ENCODE assay signal across 36 cellular contexts in the genomic region with DNA sequence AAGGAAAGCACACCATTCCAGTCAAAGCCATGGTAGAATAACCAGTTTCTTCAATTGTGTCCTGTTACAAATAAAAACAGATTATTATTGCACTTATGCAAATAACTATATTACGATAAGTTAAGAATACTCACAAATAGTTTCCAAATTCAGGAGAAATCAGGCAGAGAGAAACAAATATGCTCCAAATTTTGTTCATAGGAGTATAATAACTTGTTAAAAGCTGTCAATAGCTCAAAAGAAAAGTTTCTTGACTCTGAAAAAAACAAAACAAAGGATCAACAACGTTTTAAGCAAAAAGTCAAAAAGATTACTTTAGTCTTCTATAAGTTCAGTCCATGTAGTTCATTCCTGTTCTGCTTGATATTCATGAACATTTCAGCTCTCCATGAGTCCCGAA.
"Had no signal": no experiment of that assay in that cellular context is flagged by ENCODE, and none has a peak within 500 bp of the region (broad histone marks: within the 10 kb centered on the region; RNA-seq: fewer than 3 reads in every experiment).

No MANE protein-coding gene starts in this region.

- H3K4me3 Mint-ChIP-seq: activated B cell treated with CpG ODN at 0.5 μM for 24 hours; activated CD4-positive, alpha-beta memory T cell treated with anti-CD3 and anti-CD28 coated beads for 36 hours; activated CD8-positive, alpha-beta memory T cell treated with anti-CD3 and anti-CD28 coated beads, Interleukin-2, amount 10 ng/mL, durations not matched to agents 7 days and 5 days; activated naive CD4-positive, alpha-beta T cell treated with anti-CD3 and anti-CD28 coated beads, Interleukin-2, amount 10 ng/mL, durations not matched to agents 7 days and 5 days; activated naive CD8-positive, alpha-beta T cell; activated naive CD8-positive, alpha-beta T cell treated with anti-CD3 and anti-CD28 coated beads, Interleukin-2, amount 50 U/mL, for 24 hours had no signal

- H3K9me3 ChIP-seq: Peyer's patch, SJSA1, SK-N-SH had no signal

- H3K27ac Mint-ChIP-seq: activated B cell treated with CpG ODN at 0.5 μM for 24 hours; activated CD4-positive, alpha-beta memory T cell treated with anti-CD3 and anti-CD28 coated beads for 36 hours; activated CD8-positive, alpha-beta memory T cell treated with anti-CD3 and anti-CD28 coated beads, Interleukin-2, amount 10 ng/mL, durations not matched to agents 7 days and 5 days had no signal

- H3K4me1 Mint-ChIP-seq: activated B cell treated with CpG ODN at 0.5 μM for 24 hours had no signal

- DNase-seq: activated B cell treated with CpG ODN at 0.5 μM for 24 hours; activated CD4-positive, alpha-beta memory T cell treated with anti-CD3 and anti-CD28 coated beads for 36 hours; activated CD4-positive, alpha-beta T cell treated with anti-CD3 and anti-CD28 coated beads for 4 hours; activated CD4-positive, alpha-beta T cell treated with anti-CD3 and anti-CD28 coated beads, Interleukin-2, amount 50 U/mL, for 1 hour; activated CD4-positive, CD25-positive, alpha-beta regulatory T cell treated with anti-CD3 and anti-CD28 coated beads, Interleukin-2, amount 50 U/mL, for 72 hours; activated CD8-positive, alpha-beta memory T cell treated with anti-CD3 and anti-CD28 coated beads for 24 hours; activated CD8-positive, alpha-beta memory T cell treated with anti-CD3 and anti-CD28 coated beads, Interleukin-2, amount 10 ng/mL, durations not matched to agents 7 days and 5 days; activated CD8-positive, alpha-beta memory T cell treated with anti-CD3 and anti-CD28 coated beads, Interleukin-2, amount 50 U/mL, for 48 hours; activated effector memory CD4-positive, alpha-beta T cell treated with Interleukin-2 at 50 U/mL for 16 hours; activated naive CD4-positive, alpha-beta T cell treated with anti-CD3 and anti-CD28 coated beads, Interleukin-2, amount 10 ng/mL, durations not matched to agents 7 days and 5 days; activated naive CD8-positive, alpha-beta T cell treated with anti-CD3 and anti-CD28 coated beads, Interleukin-2, amount 50 U/mL, for 24 hours; activated T-cell treated with anti-CD3 and anti-CD28 coated beads, Interleukin-2, amount 50 U/mL, for 48 hours; amniotic stem cell; aorta; brain microvascular endothelial cell; central memory CD4-positive, alpha-beta T cell; Karpas-422; NCI-H1048; NCI-H1436 treated with DMSO at 0.1 percent for 48 hours; NCI-H1694 treated with DMSO at 0.1 percent for 48 hours; NCI-H2029 treated with DMSO at 0.1 percent for 48 hours; NCI-H2171 treated with DMSO at 0.1 percent for 48 hours; NCI-H2227 treated with DMSO at 0.1 percent for 48 hours; NCI-H446 treated with DMSO at 0.1 percent for 48 hours; NCI-H524; NCI-H69; NCI-H82; PC-3; Peyer's patch; RPMI8226; SHP77 treated with DMSO at 0.1 percent for 48 hours; SK-N-SH; T-helper 2 cell; T-helper 9 cell had no signal

- ATAC-seq: activated CD8-positive, alpha-beta memory T cell treated with anti-CD3 and anti-CD28 coated beads, Interleukin-2, amount 10 ng/mL, durations not matched to agents 7 days and 5 days; activated naive CD8-positive, alpha-beta T cell treated with anti-CD3 and anti-CD28 coated beads, Interleukin-2, amount 50 U/mL, for 24 hours; PC-3 had no signal

- H3K27me3 Mint-ChIP-seq: activated B cell treated with CpG ODN at 0.5 μM for 24 hours; activated CD4-positive, alpha-beta memory T cell treated with anti-CD3 and anti-CD28 coated beads for 36 hours; activated CD8-positive, alpha-beta memory T cell treated with anti-CD3 and anti-CD28 coated beads, Interleukin-2, amount 10 ng/mL, durations not matched to agents 7 days and 5 days; activated naive CD4-positive, alpha-beta T cell treated with anti-CD3 and anti-CD28 coated beads, Interleukin-2, amount 10 ng/mL, durations not matched to agents 7 days and 5 days; activated naive CD8-positive, alpha-beta T cell; activated naive CD8-positive, alpha-beta T cell treated with anti-CD3 and anti-CD28 coated beads, Interleukin-2, amount 50 U/mL, for 24 hours had no signal
